Comparison of ENCODE assay signal across 1 cellular context in the genomic region with DNA sequence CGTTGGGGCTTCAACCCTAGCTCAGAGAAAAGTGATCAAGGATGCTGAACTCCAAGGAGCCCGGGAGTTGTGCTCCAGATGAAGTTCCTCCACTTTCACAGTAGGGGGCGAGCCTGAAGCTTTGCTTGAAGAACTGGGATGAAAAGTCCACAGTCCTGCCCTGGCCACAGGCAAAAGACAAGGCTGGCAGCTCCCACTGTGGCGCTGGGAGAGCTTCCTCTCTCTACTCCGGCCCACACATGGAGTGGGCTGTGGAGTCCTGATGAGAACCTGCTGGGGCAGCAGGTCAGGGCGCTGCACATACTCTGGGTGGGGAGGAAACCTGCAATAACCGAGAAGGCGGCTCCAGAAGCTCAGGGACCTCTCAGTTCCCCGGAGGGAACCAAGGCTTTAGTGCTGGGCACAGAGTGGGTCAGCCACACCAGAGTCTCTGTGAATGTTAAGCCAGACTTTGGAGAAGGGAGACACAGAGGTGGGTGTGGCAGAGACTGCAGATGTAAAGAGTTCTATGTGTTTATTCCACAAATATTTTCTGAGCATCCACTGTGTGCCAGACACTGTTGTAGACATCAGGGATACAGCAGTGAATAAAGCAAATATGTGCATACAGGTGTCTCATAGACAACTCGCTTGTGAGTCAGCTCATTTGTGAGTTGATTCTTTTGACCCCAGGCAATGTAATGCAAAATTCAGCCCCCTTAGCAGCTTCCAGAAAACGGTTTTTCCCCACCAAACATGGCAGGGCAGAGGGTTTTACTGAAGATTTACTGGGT.
TF ChIP-seq lines count a peak whose summit lies in the region.

No MANE protein-coding gene starts in this region.

TF ChIP-seq in A549, 52 proteins besides CTCF, POLR2A, EP300 and RAD21 (continued from another document):
- TF ChIP-seq, protein P1, sequence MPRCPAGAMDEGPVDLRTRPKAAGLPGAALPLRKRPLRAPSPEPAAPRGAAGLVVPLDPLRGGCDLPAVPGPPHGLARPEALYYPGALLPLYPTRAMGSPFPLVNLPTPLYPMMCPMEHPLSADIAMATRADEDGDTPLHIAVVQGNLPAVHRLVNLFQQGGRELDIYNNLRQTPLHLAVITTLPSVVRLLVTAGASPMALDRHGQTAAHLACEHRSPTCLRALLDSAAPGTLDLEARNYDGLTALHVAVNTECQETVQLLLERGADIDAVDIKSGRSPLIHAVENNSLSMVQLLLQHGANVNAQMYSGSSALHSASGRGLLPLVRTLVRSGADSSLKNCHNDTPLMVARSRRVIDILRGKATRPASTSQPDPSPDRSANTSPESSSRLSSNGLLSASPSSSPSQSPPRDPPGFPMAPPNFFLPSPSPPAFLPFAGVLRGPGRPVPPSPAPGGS (IDR thresholded peaks at IDR 0.05) = 0 out of 3 replicates have a peak, but pooled peaks have one; percentile 42
- TF ChIP-seq, protein P2, sequence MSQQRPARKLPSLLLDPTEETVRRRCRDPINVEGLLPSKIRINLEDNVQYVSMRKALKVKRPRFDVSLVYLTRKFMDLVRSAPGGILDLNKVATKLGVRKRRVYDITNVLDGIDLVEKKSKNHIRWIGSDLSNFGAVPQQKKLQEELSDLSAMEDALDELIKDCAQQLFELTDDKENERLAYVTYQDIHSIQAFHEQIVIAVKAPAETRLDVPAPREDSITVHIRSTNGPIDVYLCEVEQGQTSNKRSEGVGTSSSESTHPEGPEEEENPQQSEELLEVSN (IDR thresholded peaks at IDR 0.05; ENCODE audit: borderline replicate concordance, low read depth) = peak; percentile 33; the same call in 1 of the 2 replicates
- TF ChIP-seq SMC3 (IDR thresholded peaks at IDR 0.05) (peak; percentile 74), GATA3 (IDR thresholded peaks at IDR 0.05; ENCODE audit: borderline replicate concordance) (peak; percentile 89; the same call in 1 of the 2 replicates), FOSL2 (IDR thresholded peaks at IDR 0.05) (peak; percentile 73), FOSL2 (CRISPR knock-in tag; IDR thresholded peaks at IDR 0.05) (peak; percentile 86)
TF ChIP-seq in A549: peak in this region for 8.
